ENCODE assay signal across 12 cellular contexts in genomic region chr19:17949956-17950309, GRCh38. TPM values are rescaled to one million over a fixed set of nuclear protein-coding genes. Genes with fewer than 3 reads are reported as not detected.
A peak's percentile ranks its signal among the peaks of the same experiment; 100 is the strongest.
DNase-seq lines count a peak whose midpoint lies in the region; ATAC-seq and TF ChIP-seq lines count a peak whose summit lies in the region.
"Had no signal": no experiment of that assay in that cellular context is flagged by ENCODE, and none has a peak within 500 bp of the region (broad histone marks: within the 10 kb centered on the region; RNA-seq: fewer than 3 reads in every experiment).

No MANE protein-coding gene starts in this region.

- H3K9me3 ChIP-seq in BE2C = no peaks in the 10 kb centered on the region
- H3K9me3 ChIP-seq in SU-DHL-6 (ENCODE audit: insufficient read depth, low read length) = no peaks in the 10 kb centered on the region
- H3K9me3 ChIP-seq in iPS-18a (ENCODE audit: control insufficient read depth, low read depth, low read length) = no peaks in the 10 kb centered on the region
- no peaks in the 10 kb centered on the region for H3K9me3 ChIP-seq in heart left ventricle
- H3K9me3 ChIP-seq: left lung, Peyer's patch, tibial artery had no signal

- H3K79me2 ChIP-seq in SU-DHL-6 (ENCODE audit: insufficient read depth, low read length) = no peaks in the 10 kb centered on the region

- H3K4me1 ChIP-seq in BE2C (peaks cover 17% of the 10 kb centered on the region), iPS-18a (ENCODE audit: control insufficient read depth, low read depth, low read length) (peaks cover 28% of the 10 kb centered on the region), heart left ventricle (peaks cover 6 to 55% (median 38%) of the 10 kb centered on the region in 12 donors)

- intact Hi-C loops in heart left ventricle (cut with DNase I) = loop anchor here in 4 of 10 donors (5.0 kb wide), 2 partner anchors 42 to 107 kb away; no protein-coding TSS in a partner anchor

- H3K4me2 ChIP-seq in SU-DHL-6 (ENCODE audit: low read depth, low read length, poor library complexity, severe bottlenecking) = peak overlapping the region; percentile 22

- DNase-seq in BE2C = no peak
- no peak for DNase-seq in GM12865 (ENCODE audit: low read depth)
- DNase-seq in GM20000 (ENCODE audit: low spot score) = no peak
- DNase-seq in heart left ventricle = no peak
- DNase-seq: GDM1, left lung, tibial artery had no signal

- H2AFZ ChIP-seq in SU-DHL-6 (ENCODE audit: low read depth, low read length, severe bottlenecking) = no peak overlapping the region

- H3K9ac ChIP-seq in SU-DHL-6 (ENCODE audit: low read length) (no peak overlapping the region), iPS-18a (ENCODE audit: low read length) (no peak overlapping the region)

- H3K9me2 ChIP-seq in SU-DHL-6 (replicated peaks; ENCODE audit: insufficient read depth, low read length) = no peaks in the 10 kb centered on the region

- 5 to 9% (median 7%) methylated on average over 10 to 11 of the region's 11 CpGs for WGBS in heart left ventricle, 4 donors

- no peaks in the 10 kb centered on the region for H3K36me3 ChIP-seq in BE2C
- H3K36me3 ChIP-seq in SU-DHL-6 (ENCODE audit: low read length) = no peaks in the 10 kb centered on the region
- H3K36me3 ChIP-seq in iPS-18a (ENCODE audit: control insufficient read depth, low read depth, low read length) = no peaks in the 10 kb centered on the region
- no peaks in the 10 kb centered on the region for H3K36me3 ChIP-seq in heart left ventricle
- H3K36me3 ChIP-seq: left lung, Peyer's patch, tibial artery had no signal

- H3K4me3 ChIP-seq in BE2C (ENCODE audit: low read depth, low read length) (peak overlapping the region; percentile 44), GM12865 (ENCODE audit: low read depth, low read length) (peak overlapping the region; percentile 41), SU-DHL-6 (ENCODE audit: insufficient read depth, low read length, poor library complexity, severe bottlenecking) (no peak overlapping the region), iPS-18a (ENCODE audit: low read length) (peak overlapping the region; percentile 66), heart left ventricle (peak overlapping the region in 5 of 12 donors; percentile 4 to 26 (median 21))
- H3K4me3 ChIP-seq: left lung, tibial artery had no signal

- no peak for TF ChIP-seq POLR2A in heart left ventricle (IDR thresholded peaks at IDR 0.05)

- no peaks in the 10 kb centered on the region for H4K20me1 ChIP-seq in SU-DHL-6 (ENCODE audit: low read depth, low read length)

- TF ChIP-seq CTCF in BE2C (IDR thresholded peaks at IDR 0.05; ENCODE audit: low read depth, low read length) (no peak), GM12865 (IDR thresholded peaks at IDR 0.05; ENCODE audit: insufficient read depth, low read depth, low read length, missing control alignments) (no peak), SU-DHL-6 (IDR thresholded peaks at IDR 0.05; ENCODE audit: insufficient read depth, low read length, poor library complexity, severe bottlenecking) (no peak), GM20000 (IDR thresholded peaks at IDR 0.05; ENCODE audit: extremely low read depth, missing control alignments) (no peak), heart left ventricle (IDR thresholded peaks at IDR 0.05) (no peak)

- H3K27me3 ChIP-seq in BE2C = peaks cover 44% of the 10 kb centered on the region
- no peaks in the 10 kb centered on the region for H3K27me3 ChIP-seq in SU-DHL-6 (ENCODE audit: low read length)
- H3K27me3 ChIP-seq in iPS-18a (ENCODE audit: control insufficient read depth, insufficient read depth, low read length) = peaks cover 58% of the 10 kb centered on the region
- peaks cover 33 to 70% (median 52%) of the 10 kb centered on the region in 9 donors for H3K27me3 ChIP-seq in heart left ventricle

- peaks cover 18% of the 10 kb centered on the region for H3F3A ChIP-seq in SU-DHL-6 (ENCODE audit: insufficient read depth)

- no peak overlapping the region for H3K27ac ChIP-seq in SU-DHL-6 (ENCODE audit: low read depth, low read length)
- H3K27ac ChIP-seq in iPS-18a (ENCODE audit: low read length) = no peak overlapping the region
- no peak overlapping the region for H3K27ac ChIP-seq in heart left ventricle
- H3K27ac ChIP-seq: left lung, Peyer's patch, tibial artery had no signal

- ATAC-seq in GM21423 (IDR thresholded peaks at IDR 0.05; ENCODE audit: unreplicated experiment) = no peak
- ATAC-seq in esophagus mucosa = no peak
- no peak for ATAC-seq in heart left ventricle
- ATAC-seq: left lung had no signal

RNA-seq across cellular contexts. Expression of gene KCNN1, which starts 17.0 kb away (rescaled TPM):
- 9.5 TPM for polyA plus RNA-seq in BE2C (2012; ENCODE audit: insufficient read depth, insufficient read length, low read depth)
- total RNA-seq in esophagus mucosa (not detected), heart left ventricle (under 1 TPM in 2 of 9 donors, not detected in 7; 0.07 to 0.27 TPM)
- under 1 TPM; 0.03 to 0.08 TPM for polyA plus RNA-seq in heart left ventricle
- total RNA-seq: Peyer's patch had no signal

RNA-seq across cellular contexts. Expression of gene CCDC124, which starts 17.1 kb away (rescaled TPM):
- 355 TPM for polyA plus RNA-seq in BE2C (2012; ENCODE audit: insufficient read depth, insufficient read length, low read depth)
- 52.5 TPM for total RNA-seq in esophagus mucosa
- total RNA-seq in heart left ventricle = 100 to 1,000 TPM in 1 of 9 donors, 10 to 100 TPM in 8; 45.4 to 115 (median 66.1) TPM
- polyA plus RNA-seq in heart left ventricle = 100 to 1,000 TPM; 157 to 195 TPM

RNA-seq across cellular contexts. Expression of gene ARRDC2, which starts 58.0 kb away (rescaled TPM):
- 2.8 TPM for polyA plus RNA-seq in BE2C (2012; ENCODE audit: insufficient read depth, insufficient read length, low read depth)
- total RNA-seq in esophagus mucosa (6.3 TPM), heart left ventricle (10 to 100 TPM in 4 of 9 donors, 1 to 10 TPM in 5; 5.8 to 35.5 (median 9.9) TPM)
- 10 to 100 TPM; 14.9 to 26.1 TPM for polyA plus RNA-seq in heart left ventricle
